ENCODE assay signal across 16 cellular contexts in the genomic region with DNA sequence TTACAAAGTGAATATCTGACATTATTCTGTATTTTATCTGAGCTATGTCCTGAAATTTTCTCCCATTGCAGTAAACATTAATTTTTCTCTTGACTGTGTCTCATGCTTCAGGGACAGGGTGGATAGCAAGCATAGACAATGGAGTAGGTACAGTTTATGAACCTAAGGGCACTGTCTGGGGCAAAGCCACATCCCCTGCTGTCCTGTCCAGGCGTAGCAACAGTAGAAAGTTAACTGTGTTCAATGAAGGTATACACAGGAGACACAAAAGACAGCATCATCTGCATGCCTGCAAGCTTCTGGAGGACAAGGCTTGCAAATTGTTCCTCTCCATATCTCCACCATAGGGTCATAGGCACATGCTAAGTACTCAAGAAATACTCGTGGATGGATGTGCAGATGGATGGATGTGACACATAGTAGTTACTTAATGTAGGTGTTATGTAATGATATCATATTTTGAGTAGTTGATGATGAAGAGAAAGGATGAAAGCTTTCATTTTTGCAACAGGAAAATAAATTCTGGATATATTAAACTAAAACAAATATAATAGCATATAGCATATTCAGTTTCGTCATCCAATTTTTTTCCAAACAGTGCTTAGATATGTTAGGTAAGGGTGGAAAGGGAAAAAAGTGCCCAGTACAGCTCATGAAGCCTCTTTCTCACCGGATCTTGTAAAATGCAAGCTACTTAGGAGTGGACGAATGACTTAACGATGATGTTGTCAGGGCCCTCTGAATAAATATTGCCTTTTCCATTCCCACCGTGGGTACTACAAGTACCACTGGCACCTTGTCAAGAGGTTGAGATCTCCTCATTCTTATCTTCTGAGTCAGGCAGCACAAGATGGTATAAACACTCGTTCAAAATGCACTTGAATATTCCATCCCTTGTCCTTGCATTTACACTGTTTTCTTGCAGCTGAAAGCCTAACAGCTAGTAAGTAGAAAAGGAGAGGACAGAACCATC. TPM values are rescaled to one million over a fixed set of nuclear protein-coding genes. Genes with fewer than 3 reads are reported as not detected.
DNase-seq lines count a peak whose midpoint lies in the region; ATAC-seq and TF ChIP-seq lines count a peak whose summit lies in the region.
"Had no signal": no experiment of that assay in that cellular context is flagged by ENCODE, and none has a peak within 500 bp of the region (broad histone marks: within the 10 kb centered on the region; RNA-seq: fewer than 3 reads in every experiment).

No MANE protein-coding gene starts in this region.

- peak; percentile 65 for DNase-seq in GM23248
- DNase-seq in RPMI7951 (ENCODE audit: low read depth): peak; percentile 86
- no peak for DNase-seq in esophagus muscularis mucosa (ENCODE audit: extremely low spot score)
- DNase-seq in sigmoid colon: no peak
- no peak for DNase-seq in NCI-H146 (lab: John Stamatoyannopoulos, UW)
- DNase-seq in Peyer's patch: no peak
- DNase-seq: colonic mucosa, COR-L47, hypothalamus, NCI-H2107, SIG-M5 had no signal

- intact Hi-C loops in esophagus muscularis mucosa (cut with DNase I) (no loop called here), sigmoid colon (cut with DNase I) (no loop called here)

- H3K9me2 ChIP-seq in GM23248 (ENCODE audit: insufficient read depth): no peaks in the 10 kb centered on the region

- H3K27me3 ChIP-seq in GM23248 (replicated peaks; ENCODE audit: insufficient read depth): no peaks in the 10 kb centered on the region
- H3K27me3 ChIP-seq in esophagus muscularis mucosa: no peaks in the 10 kb centered on the region
- H3K27me3 ChIP-seq in sigmoid colon: no peaks in the 10 kb centered on the region
- no peaks in the 10 kb centered on the region for H3K27me3 ChIP-seq in Peyer's patch
- H3K27me3 ChIP-seq: colonic mucosa had no signal

- TF ChIP-seq POLR2A in esophagus muscularis mucosa (IDR thresholded peaks at IDR 0.05; ENCODE audit: low read depth) (no peak), sigmoid colon (IDR thresholded peaks at IDR 0.05) (no peak), Peyer's patch (IDR thresholded peaks at IDR 0.05) (no peak)

- TF ChIP-seq CTCF in esophagus muscularis mucosa (IDR thresholded peaks at IDR 0.05): no peak
- no peak for TF ChIP-seq CTCF in sigmoid colon (IDR thresholded peaks at IDR 0.05)
- no peak for TF ChIP-seq CTCF in Peyer's patch (IDR thresholded peaks at IDR 0.05)

- 73 to 76% methylated on average over 8 of the region's 8 CpGs for WGBS in GM23248 (ENCODE audit: low coverage in 1 of 2, low lambda C conversion rate in 2 of 2, missing lambda C conversion rate in 2 of 2), 2 experiments
- 54% methylated on average over 8 of the region's 8 CpGs for WGBS in esophagus muscularis mucosa
- 72 to 78% methylated on average over 8 of the region's 8 CpGs for WGBS in sigmoid colon, 2 donors

- ATAC-seq in esophagus mucosa: no peak
- ATAC-seq in HG03095 (IDR thresholded peaks at IDR 0.05; ENCODE audit: unreplicated experiment): no peak
- ATAC-seq: activated CD4-positive, CD25-positive, alpha-beta regulatory T cell treated with anti-CD3 and anti-CD28 coated beads, Interleukin-2, amount 50 U/mL, for 24 hours; activated T-helper 17 cell treated with anti-CD3 and anti-CD28 coated beads, Interleukin-2, amount 50 U/mL, for 72 hours; K562 had no signal

- no peak overlapping the region for H2AFZ ChIP-seq in GM23248

- no peaks in the 10 kb centered on the region for H4K20me1 ChIP-seq in GM23248 (ENCODE audit: insufficient read depth)

- in situ Hi-C loops in GM23248 (cut with MboI): no loop called here

- H3K36me3 ChIP-seq in GM23248 (ENCODE audit: low read depth): no peaks in the 10 kb centered on the region
- no peaks in the 10 kb centered on the region for H3K36me3 ChIP-seq in esophagus muscularis mucosa
- H3K36me3 ChIP-seq in sigmoid colon: no peaks in the 10 kb centered on the region
- no peaks in the 10 kb centered on the region for H3K36me3 ChIP-seq in Peyer's patch
- H3K36me3 ChIP-seq: colonic mucosa had no signal

- H3F3A ChIP-seq in GM23248 (ENCODE audit: insufficient read depth): peaks cover 35% of the 10 kb centered on the region

- H3K9me3 ChIP-seq in GM23248 (ENCODE audit: low read depth): no peaks in the 10 kb centered on the region
- H3K9me3 ChIP-seq in esophagus muscularis mucosa: no peaks in the 10 kb centered on the region
- H3K9me3 ChIP-seq in sigmoid colon: no peaks in the 10 kb centered on the region
- H3K9me3 ChIP-seq in Peyer's patch: no peaks in the 10 kb centered on the region
- H3K9me3 ChIP-seq: colonic mucosa had no signal

- no peak overlapping the region for H3K4me2 ChIP-seq in GM23248 (ENCODE audit: unreplicated experiment)

- peaks cover 46% of the 10 kb centered on the region for H3K4me1 ChIP-seq in GM23248 (ENCODE audit: insufficient read depth)
- H3K4me1 ChIP-seq in esophagus muscularis mucosa: peaks cover 7 to 30% (median 25%) of the 10 kb centered on the region in 4 donors
- H3K4me1 ChIP-seq in sigmoid colon: peaks cover 0 to 32% (median 25%) of the 10 kb centered on the region in 4 donors
- peaks cover 0 to 5% (median 0%) of the 10 kb centered on the region in 4 donors for H3K4me1 ChIP-seq in Peyer's patch
- H3K4me1 ChIP-seq: colonic mucosa had no signal

- H3K4me3 ChIP-seq in GM23248: no peak overlapping the region
- H3K4me3 ChIP-seq in esophagus muscularis mucosa: no peak overlapping the region
- H3K4me3 ChIP-seq in sigmoid colon: no peak overlapping the region
- no peak overlapping the region for H3K4me3 ChIP-seq in Peyer's patch
- H3K4me3 ChIP-seq: colonic mucosa, K562 had no signal

- no peak overlapping the region for H3K9ac ChIP-seq in GM23248

- H3K79me2 ChIP-seq in GM23248 (ENCODE audit: insufficient read depth): no peaks in the 10 kb centered on the region

- H3K27ac ChIP-seq in GM23248 (no peak overlapping the region), esophagus muscularis mucosa (replicated peaks in 1 of 4) (peak overlapping the region; percentile 15 to 48 (median 30)), sigmoid colon (peak overlapping the region in 3 of 4 donors; percentile 30 to 72 (median 46)), Peyer's patch (no peak overlapping the region)
- H3K27ac ChIP-seq: colonic mucosa had no signal

- TF ChIP-seq EP300 in esophagus muscularis mucosa (IDR thresholded peaks at IDR 0.05) (peak; percentile 27), sigmoid colon (IDR thresholded peaks at IDR 0.05) (peak in 2 of 4 donors; percentile 50 to 74)

RNA-seq across cellular contexts. Expression of a gene that starts 19.9 kb away (rescaled TPM):
- 3.9 and 4.8 TPM in 2 replicates for total RNA-seq in GM23248 (2014; rRNA removed; shearing (Covaris generic))
- polyA plus RNA-seq in GM23248 (2016; fragmentation: Nextera tagmentation; extraction: Ambion mirVana) (0.96 and 1.5 TPM in 2 replicates), sigmoid colon (1 to 10 TPM; 4.2 to 6.7 (median 5.8) TPM)
- 4.4 and 5.0 TPM in 2 replicates for total RNA-seq in RPMI7951 (2014; rRNA removed; shearing (Covaris generic))
- total RNA-seq in esophagus muscularis mucosa (10 to 100 TPM; 10.2 to 16.4 (median 12.5) TPM), sigmoid colon (10 to 100 TPM; 11.3 to 17.7 (median 13.3) TPM), esophagus mucosa (6.3 TPM), Peyer's patch (10 to 100 TPM; 13.3 to 19.4 (median 16.0) TPM)

Comparison
In these comparisons a context has a peak if more than half of its experiments do, and no peak if none do; other contexts are left out.
1. DNase-seq: peak in GM23248 (single experiment) and RPMI7951 (single experiment); none in esophagus muscularis mucosa (single experiment), sigmoid colon (single experiment), NCI-H146 (single experiment) and Peyer's patch (0 of 3).
2. H3K27ac ChIP-seq: peak in esophagus muscularis mucosa (4 of 4) and sigmoid colon (3 of 4); none in GM23248 (single experiment) and Peyer's patch (0 of 4).